ENCODE assay signal across 12 cellular contexts in genomic region chr1:58929667-58930325, GRCh38.
A peak's percentile ranks its signal among the peaks of the same experiment; 100 is the strongest.
DNase-seq lines count a peak whose midpoint lies in the region; ATAC-seq and FAIRE-seq lines count a peak whose summit lies in the region.
"Had no signal": no experiment of that assay in that cellular context is flagged by ENCODE, and none has a peak within 500 bp of the region (broad histone marks: within the 10 kb centered on the region; RNA-seq: fewer than 3 reads in every experiment).

No MANE protein-coding gene starts in this region.

- peak; percentile 75 for ATAC-seq in esophagus mucosa
- ATAC-seq in GM19467 (IDR thresholded peaks at IDR 0.05; ENCODE audit: unreplicated experiment) = no peak

- DNase-seq in RCC 7860 (ENCODE audit: low spot score) (peak; percentile 78), activated T-cell treated with anti-CD3 and anti-CD28 coated beads for 1 hour (ENCODE audit: low read depth) (peak; percentile 33), DMS 273 (lab: John Stamatoyannopoulos, UW; ENCODE audit: unreplicated experiment) (no peak), NCI-H1436 treated with DMSO at 0.1 percent for 48 hours (lab: John Stamatoyannopoulos, UW) (no peak), NCI-H524 treated with DMSO at 0.1 percent for 48 hours (lab: John Stamatoyannopoulos, UW) (no peak)
- DNase-seq in stimulated activated CD4-positive, alpha-beta T cell treated with anti-CD3 and anti-CD28 coated beads, TNF-alpha, amount 100 ng/mL, for 1 hour (ENCODE audit: low read depth in 3 of 3, low spot score in 1 of 3) = peak; percentile 47 to 77 (median 53)
- DNase-seq: DMS79 treated with DMSO at 0.1 percent for 48 hours, mesendoderm, NCI-H2171 treated with DMSO at 0.1 percent for 48 hours had no signal

- peak; percentile 80 for FAIRE-seq in RCC 7860 (lab: Jason Lieb, UNC)
- FAIRE-seq: TTC549 had no signal

Comparison
In these comparisons a context has a peak if more than half of its experiments do, and no peak if none do; other contexts are left out.
1. DNase-seq: peak in RCC 7860 (single experiment), activated T-cell treated with anti-CD3 and anti-CD28 coated beads for 1 hour (single experiment) and stimulated activated CD4-positive, alpha-beta T cell treated with anti-CD3 and anti-CD28 coated beads, TNF-alpha, amount 100 ng/mL, for 1 hour (3 of 3); none in DMS 273 (single experiment), NCI-H1436 treated with DMSO at 0.1 percent for 48 hours (single experiment) and NCI-H524 treated with DMSO at 0.1 percent for 48 hours (single experiment).